Comparison of ENCODE assay signal across 13 cellular contexts in genomic region chr9:20197976-20198685, GRCh38.
DNase-seq lines count a peak whose midpoint lies in the region; ATAC-seq and TF ChIP-seq lines count a peak whose summit lies in the region.
"Had no signal": no experiment of that assay in that cellular context is flagged by ENCODE, and none has a peak within 500 bp of the region (broad histone marks: within the 10 kb centered on the region; RNA-seq: fewer than 3 reads in every experiment).

No MANE protein-coding gene starts in this region.

- peaks cover 20% of the 10 kb centered on the region for H3K9me3 Mint-ChIP-seq in WTC11

- no TSS peak for BruUV-seq in PC-9 (replicated peaks; lab: Mats Ljungman, UMichigan)

- H3K27me3 Mint-ChIP-seq in WTC11 (ENCODE audit: low read depth), result no peaks in the 10 kb centered on the region

- POLR2A ChIA-PET in WTC11 (lab: Charles Lee) (no interaction called here), PC-9 (lab: Charles Lee; ENCODE audit: unreplicated experiment) (interaction anchor here (0.6 kb wide), 1 partner anchor 1122 kb away, joined by 3 read pairs; no protein-coding TSS in a partner anchor)

- intact Hi-C loops in PC-9 (cut with micrococcal nuclease; ENCODE audit: unreplicated experiment), result no loop called here

- H2AFZ ChIP-seq in DND-41 (ENCODE audit: low read depth, low read length) (peak overlapping the region; percentile 66), PC-9 (no peak overlapping the region)

- TF ChIP-seq CTCF in DND-41 (IDR thresholded peaks at IDR 0.05; ENCODE audit: borderline replicate concordance, extremely low read depth, low read length, poor library complexity, severe bottlenecking), result no peak
- no peak for TF ChIP-seq CTCF in WTC11 (IDR thresholded peaks at IDR 0.05)
- TF ChIP-seq CTCF in PC-9 (conservative IDR thresholded peaks at IDR 0.05), result no peak

- H3K9me2 ChIP-seq in PC-9 (ENCODE audit: insufficient read depth), result no peaks in the 10 kb centered on the region

- H3K27ac Mint-ChIP-seq in WTC11, result peak overlapping the region; percentile 37; the same call in 1 of the 2 replicates
- H3K27ac Mint-ChIP-seq: CD4-positive, alpha-beta T cell had no signal

- DNase-seq in DND-41 (peak; percentile 76), WTC11 (ENCODE audit: low spot score) (no peak), NCI-H1694 treated with DMSO at 0.1 percent for 48 hours (lab: John Stamatoyannopoulos, UW) (no peak), T-helper 9 cell (no peak), PC-9 (no peak)
- DNase-seq: activated T-cell treated with anti-CD3 and anti-CD28 coated beads for 4 hours; CD4-positive, alpha-beta T cell; NCI-H2081 treated with DMSO at 0.1 percent for 48 hours; T-helper 2 cell; uterus had no signal

- peaks cover 27% of the 10 kb centered on the region for H3K4me1 Mint-ChIP-seq in WTC11

- H3K4me2 ChIP-seq in DND-41 (ENCODE audit: insufficient read depth, low read length), result peak overlapping the region; percentile 65
- no peak overlapping the region for H3K4me2 ChIP-seq in PC-9

- H3K4me3 ChIP-seq in DND-41 (ENCODE audit: low read depth in 1 of 2, low read length in 2 of 2), result peak overlapping the region in 1 of 2 experiments; percentile 50; a peak in 2 of 4 replicates
- no peak overlapping the region for H3K4me3 ChIP-seq in mesodermal cell (ENCODE audit: extremely low read depth, insufficient read depth, low read length, poor library complexity, severe bottlenecking)
- no peak overlapping the region for H3K4me3 ChIP-seq in PC-9
- H3K4me3 ChIP-seq: uterus had no signal

- ATAC-seq in DND-41 (ENCODE audit: insufficient read depth, low read depth) (peak; percentile 96), HG02588 (IDR thresholded peaks at IDR 0.05; ENCODE audit: unreplicated experiment) (peak; percentile 58), WTC11 (peak; percentile 86), GM18502 (IDR thresholded peaks at IDR 0.05; ENCODE audit: poor library complexity, unreplicated experiment) (no peak)

- H3K36me3 ChIP-seq in DND-41 (ENCODE audit: insufficient read depth, low read length), result no peaks in the 10 kb centered on the region
- H3K36me3 ChIP-seq in mesodermal cell (ENCODE audit: control insufficient read depth, insufficient read depth, low read length), result no peaks in the 10 kb centered on the region
- H3K36me3 ChIP-seq in PC-9 (ENCODE audit: low read depth), result no peaks in the 10 kb centered on the region
- H3K36me3 ChIP-seq: uterus had no signal

- H3K27ac ChIP-seq in DND-41 (ENCODE audit: low read length) (peak overlapping the region; percentile 73), mesodermal cell (ENCODE audit: low read depth, low read length, severe bottlenecking) (peak overlapping the region; percentile 31), PC-9 (no peak overlapping the region)
- H3K27ac ChIP-seq: uterus had no signal

- CTCF ChIA-PET in WTC11 (lab: Charles Lee) (interaction anchor here (1.0 to 1.3 kb wide), 2 partner anchors 8 to 263 kb away, joined by 3 to 5 read pairs; no protein-coding TSS in a partner anchor), PC-9 (lab: Charles Lee) (no interaction called here)

- peak overlapping the region; percentile 41 for H3K9ac ChIP-seq in DND-41 (ENCODE audit: low read depth, low read length)

- H3F3A ChIP-seq in PC-9 (ENCODE audit: insufficient read depth, low read depth), result no peaks in the 10 kb centered on the region

- H3K4me3 Mint-ChIP-seq in WTC11, result peak overlapping the region; percentile 22; the same call in 1 of the 2 replicates
- H3K4me3 Mint-ChIP-seq: CD4-positive, alpha-beta T cell had no signal

- H3K4me1 ChIP-seq in DND-41 (ENCODE audit: insufficient read depth, low read length) (peaks cover 47% of the 10 kb centered on the region), mesodermal cell (ENCODE audit: control insufficient read depth, insufficient read depth, low read length, poor library complexity, severe bottlenecking) (peaks cover 4% of the 10 kb centered on the region), PC-9 (replicated peaks; ENCODE audit: insufficient read depth) (no peaks in the 10 kb centered on the region)
- H3K4me1 ChIP-seq: uterus had no signal

- peaks cover 8% of the 10 kb centered on the region; the same call in 1 of the 2 replicates for H3K36me3 Mint-ChIP-seq in WTC11

- H3K9me3 ChIP-seq in DND-41 (ENCODE audit: insufficient read depth, low read length, severe bottlenecking) (peaks cover 11% of the 10 kb centered on the region), mesodermal cell (ENCODE audit: control insufficient read depth, low read length) (no peaks in the 10 kb centered on the region), PC-9 (ENCODE audit: insufficient read depth, low read depth) (no peaks in the 10 kb centered on the region)

- H3K79me2 ChIP-seq in DND-41 (ENCODE audit: insufficient read depth, low read length) (no peaks in the 10 kb centered on the region), PC-9 (ENCODE audit: low read depth) (no peaks in the 10 kb centered on the region)

- H3K27me3 ChIP-seq in DND-41 (ENCODE audit: insufficient read depth, low read length, poor library complexity) (no peaks in the 10 kb centered on the region), PC-9 (ENCODE audit: insufficient read depth, low read depth) (no peaks in the 10 kb centered on the region)
- H3K27me3 ChIP-seq: uterus had no signal

- WGBS in mesodermal cell (ENCODE audit: insufficient coverage in 2 of 2), 2 experiments, result 38 to 60% methylated on average over 2 to 4 of the region's 7 CpGs

- H4K20me1 ChIP-seq in DND-41 (ENCODE audit: insufficient read depth, low read length) (no peaks in the 10 kb centered on the region), PC-9 (ENCODE audit: insufficient read depth) (no peaks in the 10 kb centered on the region)

TF ChIP-seq in WTC11, 78 proteins besides CTCF, POLR2A, EP300 and RAD21 (continues in another document):
- TF ChIP-seq, protein P1, sequence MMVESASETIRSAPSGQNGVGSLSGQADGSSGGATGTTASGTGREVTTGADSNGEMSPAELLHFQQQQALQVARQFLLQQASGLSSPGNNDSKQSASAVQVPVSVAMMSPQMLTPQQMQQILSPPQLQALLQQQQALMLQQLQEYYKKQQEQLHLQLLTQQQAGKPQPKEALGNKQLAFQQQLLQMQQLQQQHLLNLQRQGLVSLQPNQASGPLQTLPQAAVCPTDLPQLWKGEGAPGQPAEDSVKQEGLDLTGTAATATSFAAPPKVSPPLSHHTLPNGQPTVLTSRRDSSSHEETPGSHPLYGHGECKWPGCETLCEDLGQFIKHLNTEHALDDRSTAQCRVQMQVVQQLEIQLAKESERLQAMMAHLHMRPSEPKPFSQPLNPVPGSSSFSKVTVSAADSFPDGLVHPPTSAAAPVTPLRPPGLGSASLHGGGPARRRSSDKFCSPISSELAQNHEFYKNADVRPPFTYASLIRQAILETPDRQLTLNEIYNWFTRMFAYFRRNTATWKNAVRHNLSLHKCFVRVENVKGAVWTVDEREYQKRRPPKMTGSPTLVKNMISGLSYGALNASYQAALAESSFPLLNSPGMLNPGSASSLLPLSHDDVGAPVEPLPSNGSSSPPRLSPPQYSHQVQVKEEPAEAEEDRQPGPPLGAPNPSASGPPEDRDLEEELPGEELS (CRISPR knock-in tag; IDR thresholded peaks at IDR 0.05), result no peak
- TF ChIP-seq ZNF121 (CRISPR knock-in tag; IDR thresholded peaks at IDR 0.05) (no peak), GTF2I (CRISPR knock-in tag; conservative IDR thresholded peaks at IDR 0.05) (no peak), HMGXB4 (CRISPR knock-in tag; IDR thresholded peaks at IDR 0.05) (no peak), ZNF416 (CRISPR knock-in tag; IDR thresholded peaks at IDR 0.05) (no peak), SOX15 (CRISPR knock-in tag; IDR thresholded peaks at IDR 0.05) (no peak), ZNF219 (CRISPR knock-in tag; IDR thresholded peaks at IDR 0.05; ENCODE audit: borderline replicate concordance) (no peak), CREM (CRISPR knock-in tag; IDR thresholded peaks at IDR 0.05) (no peak), ZNF396 (CRISPR knock-in tag; IDR thresholded peaks at IDR 0.05; ENCODE audit: borderline replicate concordance) (no peak), ETV6 (CRISPR knock-in tag; IDR thresholded peaks at IDR 0.05) (no peak), CBFB (CRISPR knock-in tag; IDR thresholded peaks at IDR 0.05; ENCODE audit: low read depth) (no peak)
- TF ChIP-seq, protein P2, sequence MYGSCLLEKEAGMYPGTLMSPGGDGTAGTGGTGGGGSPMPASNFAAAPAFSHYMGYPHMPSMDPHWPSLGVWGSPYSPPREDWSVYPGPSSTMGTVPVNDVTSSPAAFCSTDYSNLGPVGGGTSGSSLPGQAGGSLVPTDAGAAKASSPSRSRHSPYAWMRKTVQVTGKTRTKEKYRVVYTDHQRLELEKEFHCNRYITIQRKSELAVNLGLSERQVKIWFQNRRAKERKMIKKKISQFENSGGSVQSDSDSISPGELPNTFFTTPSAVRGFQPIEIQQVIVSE (CRISPR knock-in tag; IDR thresholded peaks at IDR 0.05; ENCODE audit: borderline replicate concordance), result no peak
- TF ChIP-seq, protein P3, sequence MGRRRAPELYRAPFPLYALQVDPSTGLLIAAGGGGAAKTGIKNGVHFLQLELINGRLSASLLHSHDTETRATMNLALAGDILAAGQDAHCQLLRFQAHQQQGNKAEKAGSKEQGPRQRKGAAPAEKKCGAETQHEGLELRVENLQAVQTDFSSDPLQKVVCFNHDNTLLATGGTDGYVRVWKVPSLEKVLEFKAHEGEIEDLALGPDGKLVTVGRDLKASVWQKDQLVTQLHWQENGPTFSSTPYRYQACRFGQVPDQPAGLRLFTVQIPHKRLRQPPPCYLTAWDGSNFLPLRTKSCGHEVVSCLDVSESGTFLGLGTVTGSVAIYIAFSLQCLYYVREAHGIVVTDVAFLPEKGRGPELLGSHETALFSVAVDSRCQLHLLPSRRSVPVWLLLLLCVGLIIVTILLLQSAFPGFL (CRISPR knock-in tag; IDR thresholded peaks at IDR 0.05; ENCODE audit: borderline replicate concordance), result no peak
